ENCODE assay signal across 1 cellular context in the genomic region with DNA sequence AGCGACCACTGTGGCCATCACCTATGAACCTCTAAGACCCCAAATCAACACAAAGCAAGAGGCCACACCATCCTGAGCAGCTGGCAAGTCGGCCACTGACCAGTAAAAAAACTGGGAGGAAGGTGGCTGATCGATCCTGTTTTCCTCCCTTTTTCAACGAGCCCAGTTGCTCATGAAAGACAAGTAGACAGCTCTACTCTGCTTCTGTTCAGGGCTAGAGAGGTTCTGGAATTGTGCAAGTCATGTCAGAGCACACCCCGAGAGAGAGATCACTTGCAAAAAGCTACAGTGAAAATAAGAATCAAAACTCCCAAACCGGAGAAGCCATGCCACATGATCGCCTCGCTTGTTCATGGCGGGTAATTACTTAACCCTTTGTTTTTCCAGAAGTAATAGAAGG.
TF ChIP-seq lines count a peak whose summit lies in the region.

No MANE protein-coding gene starts in this region.

TF ChIP-seq in SK-N-SH treated with all-trans-retinoic acid at 6 μM for 48 hours, 23 proteins besides CTCF, POLR2A, EP300 and RAD21 (continued from another document):
- TF ChIP-seq, protein P1, sequence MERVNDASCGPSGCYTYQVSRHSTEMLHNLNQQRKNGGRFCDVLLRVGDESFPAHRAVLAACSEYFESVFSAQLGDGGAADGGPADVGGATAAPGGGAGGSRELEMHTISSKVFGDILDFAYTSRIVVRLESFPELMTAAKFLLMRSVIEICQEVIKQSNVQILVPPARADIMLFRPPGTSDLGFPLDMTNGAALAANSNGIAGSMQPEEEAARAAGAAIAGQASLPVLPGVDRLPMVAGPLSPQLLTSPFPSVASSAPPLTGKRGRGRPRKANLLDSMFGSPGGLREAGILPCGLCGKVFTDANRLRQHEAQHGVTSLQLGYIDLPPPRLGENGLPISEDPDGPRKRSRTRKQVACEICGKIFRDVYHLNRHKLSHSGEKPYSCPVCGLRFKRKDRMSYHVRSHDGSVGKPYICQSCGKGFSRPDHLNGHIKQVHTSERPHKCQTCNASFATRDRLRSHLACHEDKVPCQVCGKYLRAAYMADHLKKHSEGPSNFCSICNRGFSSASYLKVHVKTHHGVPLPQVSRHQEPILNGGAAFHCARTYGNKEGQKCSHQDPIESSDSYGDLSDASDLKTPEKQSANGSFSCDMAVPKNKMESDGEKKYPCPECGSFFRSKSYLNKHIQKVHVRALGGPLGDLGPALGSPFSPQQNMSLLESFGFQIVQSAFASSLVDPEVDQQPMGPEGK (CRISPR knock-in tag; IDR thresholded peaks at IDR 0.05; ENCODE audit: borderline replicate concordance): no peak
